In the genomic region with DNA sequence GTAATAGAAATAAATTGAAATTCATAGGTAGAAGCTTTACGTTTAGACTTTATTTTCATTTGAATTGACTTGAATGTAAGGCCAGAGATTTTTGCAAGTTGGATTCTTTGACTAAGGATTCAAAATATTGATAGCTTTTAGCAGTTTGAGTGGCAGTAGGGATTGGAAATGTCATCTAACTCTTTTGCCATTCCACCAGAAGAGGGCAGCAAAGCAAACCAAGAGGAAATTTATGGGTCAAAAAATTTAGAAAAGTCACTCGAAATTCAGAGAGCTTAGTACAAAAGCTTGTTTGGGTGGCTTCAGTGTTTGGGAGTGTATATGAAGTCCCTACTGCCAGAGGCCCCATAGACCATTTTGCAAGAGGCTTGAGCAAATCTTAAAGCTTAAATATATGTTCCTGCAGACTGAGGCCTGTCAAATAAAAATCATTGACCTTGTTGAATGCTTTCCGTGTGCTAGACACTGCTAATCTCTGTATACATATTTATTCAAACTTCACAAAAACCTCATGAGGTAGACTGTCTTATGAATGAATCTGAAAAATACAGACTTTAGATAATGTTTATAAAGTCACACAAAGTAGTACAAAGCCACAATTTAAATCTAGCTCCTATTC, we compare ENCODE assay signal across 9 cellular contexts. TPM values are rescaled to one million over a fixed set of nuclear protein-coding genes. Genes with fewer than 3 reads are reported as not detected.
DNase-seq lines count a peak whose midpoint lies in the region; ATAC-seq, FAIRE-seq and TF ChIP-seq lines count a peak whose summit lies in the region.
"Had no signal": no experiment of that assay in that cellular context is flagged by ENCODE, and none has a peak within 500 bp of the region (broad histone marks: within the 10 kb centered on the region; RNA-seq: fewer than 3 reads in every experiment).

No MANE protein-coding gene starts in this region.

- H3K4me3 ChIP-seq in KMS-11 (IDR thresholded peaks at IDR 0.05; ENCODE audit: insufficient read depth, low read depth, low read length) (no peak overlapping the region), SU-DHL-6 (ENCODE audit: insufficient read depth, low read length, poor library complexity, severe bottlenecking) (no peak overlapping the region), esophagus squamous epithelium (no peak overlapping the region), pancreas (no peak overlapping the region)

- no peaks in the 10 kb centered on the region for H3K9me3 ChIP-seq in SU-DHL-6 (ENCODE audit: insufficient read depth, low read length)
- no peaks in the 10 kb centered on the region for H3K9me3 ChIP-seq in esophagus squamous epithelium
- H3K9me3 ChIP-seq in pancreas: no peaks in the 10 kb centered on the region

- no peak overlapping the region for H3K9ac ChIP-seq in KMS-11
- H3K9ac ChIP-seq in SU-DHL-6 (ENCODE audit: low read length): no peak overlapping the region

- H3K79me2 ChIP-seq in KMS-11 (ENCODE audit: insufficient read depth, low read depth) (no peaks in the 10 kb centered on the region), SU-DHL-6 (ENCODE audit: insufficient read depth, low read length) (no peaks in the 10 kb centered on the region)

- intact Hi-C loops in esophagus squamous epithelium (cut with DNase I): loop anchor here (5.0 to 10.0 kb wide), 2 partner anchors 106 to 283 kb away; no protein-coding TSS in a partner anchor
- intact Hi-C loops in pancreas (cut with DNase I): loop anchor here in 1 of 3 donors (10.0 kb wide), 1 partner anchor 103 kb away; no protein-coding TSS in a partner anchor

- H4K20me1 ChIP-seq in KMS-11 (ENCODE audit: insufficient read depth) (no peaks in the 10 kb centered on the region), SU-DHL-6 (ENCODE audit: low read depth, low read length) (no peaks in the 10 kb centered on the region)

- H3F3A ChIP-seq in SU-DHL-6 (ENCODE audit: insufficient read depth): no peaks in the 10 kb centered on the region

- no peaks in the 10 kb centered on the region for H3K9me3 Mint-ChIP-seq in activated T-cell treated with anti-CD3 and anti-CD28 coated beads, Interleukin-2, amount 50 U/mL, for 4 hours
- H3K9me3 Mint-ChIP-seq in activated T-cell treated with anti-CD3 and anti-CD28 coated beads, Interleukin-2, amount 50 U/mL, for 24 hours: no peaks in the 10 kb centered on the region
- H3K9me3 Mint-ChIP-seq: dendritic cell treated with granulocyte-macrophage colony-stimulating factor and Interleukin-4, amounts not matched to agents 40 ng/mL and 50 ng/mL, for 4 days had no signal

- H3K4me2 ChIP-seq in KMS-11: no peak overlapping the region
- H3K4me2 ChIP-seq in SU-DHL-6 (ENCODE audit: low read depth, low read length, poor library complexity, severe bottlenecking): no peak overlapping the region

- H2AFZ ChIP-seq in KMS-11 (ENCODE audit: low read depth) (no peak overlapping the region), SU-DHL-6 (ENCODE audit: low read depth, low read length, severe bottlenecking) (no peak overlapping the region)

- no peaks in the 10 kb centered on the region for H3K9me2 ChIP-seq in SU-DHL-6 (replicated peaks; ENCODE audit: insufficient read depth, low read length)

- H3K36me3 Mint-ChIP-seq in activated T-cell treated with anti-CD3 and anti-CD28 coated beads, Interleukin-2, amount 50 U/mL, for 4 hours (ENCODE audit: insufficient read depth): no peaks in the 10 kb centered on the region
- H3K36me3 Mint-ChIP-seq in activated T-cell treated with anti-CD3 and anti-CD28 coated beads, Interleukin-2, amount 50 U/mL, for 24 hours (ENCODE audit: low read depth): no peaks in the 10 kb centered on the region

- no peak overlapping the region for H3K27ac ChIP-seq in KMS-11
- no peak overlapping the region for H3K27ac ChIP-seq in SU-DHL-6 (ENCODE audit: low read depth, low read length)
- no peak overlapping the region for H3K27ac ChIP-seq in esophagus squamous epithelium
- H3K27ac ChIP-seq in pancreas: no peak overlapping the region

- H3K27me3 Mint-ChIP-seq in activated T-cell treated with anti-CD3 and anti-CD28 coated beads, Interleukin-2, amount 50 U/mL, for 4 hours (ENCODE audit: low read depth): no peaks in the 10 kb centered on the region
- no peaks in the 10 kb centered on the region for H3K27me3 Mint-ChIP-seq in activated T-cell treated with anti-CD3 and anti-CD28 coated beads, Interleukin-2, amount 50 U/mL, for 24 hours
- H3K27me3 Mint-ChIP-seq: dendritic cell treated with granulocyte-macrophage colony-stimulating factor and Interleukin-4, amounts not matched to agents 40 ng/mL and 50 ng/mL, for 4 days had no signal

- DNase-seq in activated T-cell treated with anti-CD3 and anti-CD28 coated beads, Interleukin-2, amount 50 U/mL, for 4 hours: peak; percentile 10
- DNase-seq in activated T-cell treated with anti-CD3 and anti-CD28 coated beads, Interleukin-2, amount 50 U/mL, for 24 hours: no peak
- no peak for DNase-seq in esophagus squamous epithelium (lab: John Stamatoyannopoulos, UW)
- no peak for DNase-seq in pancreas

- no peak overlapping the region for H3K4me3 Mint-ChIP-seq in activated T-cell treated with anti-CD3 and anti-CD28 coated beads, Interleukin-2, amount 50 U/mL, for 4 hours
- H3K4me3 Mint-ChIP-seq in activated T-cell treated with anti-CD3 and anti-CD28 coated beads, Interleukin-2, amount 50 U/mL, for 24 hours: no peak overlapping the region
- H3K4me3 Mint-ChIP-seq: dendritic cell treated with granulocyte-macrophage colony-stimulating factor and Interleukin-4, amounts not matched to agents 40 ng/mL and 50 ng/mL, for 4 days had no signal

- H3K4me1 ChIP-seq in KMS-11 (ENCODE audit: low read depth, poor library complexity, severe bottlenecking): peaks cover 5% of the 10 kb centered on the region
- H3K4me1 ChIP-seq in esophagus squamous epithelium: no peaks in the 10 kb centered on the region
- peaks cover 14 to 18% (median 15%) of the 10 kb centered on the region in 3 donors for H3K4me1 ChIP-seq in pancreas

- H3K27me3 ChIP-seq in KMS-11 (ENCODE audit: insufficient read depth, low read depth) (no peaks in the 10 kb centered on the region), SU-DHL-6 (ENCODE audit: low read length) (no peaks in the 10 kb centered on the region), esophagus squamous epithelium (no peaks in the 10 kb centered on the region), pancreas (no peaks in the 10 kb centered on the region)

- no peak for ATAC-seq in activated T-cell treated with anti-CD3 and anti-CD28 coated beads, Interleukin-2, amount 50 U/mL, for 4 hours
- ATAC-seq in pancreas (peak in 3 of 4 donors; percentile 45 to 53 (median 50)), HG02763 (IDR thresholded peaks at IDR 0.05; ENCODE audit: unreplicated experiment) (no peak), HG02798 (IDR thresholded peaks at IDR 0.05; ENCODE audit: poor library complexity, unreplicated experiment) (no peak)

- H3K27ac Mint-ChIP-seq in activated T-cell treated with anti-CD3 and anti-CD28 coated beads, Interleukin-2, amount 50 U/mL, for 24 hours: no peak overlapping the region
- H3K27ac Mint-ChIP-seq: dendritic cell treated with granulocyte-macrophage colony-stimulating factor and Interleukin-4, amounts not matched to agents 40 ng/mL and 50 ng/mL, for 4 days had no signal

- no peaks in the 10 kb centered on the region for H3K36me3 ChIP-seq in KMS-11 (ENCODE audit: insufficient read depth)
- no peaks in the 10 kb centered on the region for H3K36me3 ChIP-seq in SU-DHL-6 (ENCODE audit: low read length)
- H3K36me3 ChIP-seq in esophagus squamous epithelium: peaks cover 0 to 54% (median 0%) of the 10 kb centered on the region in 3 donors
- H3K36me3 ChIP-seq in pancreas: peaks cover 0 to 4% (median 0%) of the 10 kb centered on the region in 3 donors

- 20 to 33% methylated on average over 3 of the region's 3 CpGs for WGBS in esophagus squamous epithelium, 2 donors
- 12 to 16% methylated on average over 3 of the region's 3 CpGs for WGBS in pancreas, 2 donors

- no peak for TF ChIP-seq POLR2A in esophagus squamous epithelium (IDR thresholded peaks at IDR 0.05)

- FAIRE-seq in pancreas (lab: Jason Lieb, UNC): peak; percentile 54

- peak; percentile 85 for TF ChIP-seq CTCF in KMS-11 (conservative IDR thresholded peaks at IDR 0.05; ENCODE audit: low read depth, low read length)
- TF ChIP-seq CTCF in SU-DHL-6 (IDR thresholded peaks at IDR 0.05; ENCODE audit: insufficient read depth, low read length, poor library complexity, severe bottlenecking): peak; percentile 90
- TF ChIP-seq CTCF in esophagus squamous epithelium (IDR thresholded peaks at IDR 0.05): peak; percentile 47 to 75 (median 60)
- TF ChIP-seq CTCF in pancreas (IDR thresholded peaks at IDR 0.05): peak; percentile 37 to 57 (median 44)

- H3K4me1 Mint-ChIP-seq in activated T-cell treated with anti-CD3 and anti-CD28 coated beads, Interleukin-2, amount 50 U/mL, for 4 hours (ENCODE audit: low read depth): no peaks in the 10 kb centered on the region
- H3K4me1 Mint-ChIP-seq in activated T-cell treated with anti-CD3 and anti-CD28 coated beads, Interleukin-2, amount 50 U/mL, for 24 hours (ENCODE audit: low read depth): no peaks in the 10 kb centered on the region

RNA-seq across cellular contexts. Expression of a gene that starts 44.6 kb away (rescaled TPM):
- total RNA-seq in activated T-cell treated with anti-CD3 and anti-CD28 coated beads, Interleukin-2, amount 50 U/mL, for 4 hours: 10 to 100 TPM; 17.0 to 20.7 (median 17.4) TPM
- total RNA-seq in esophagus squamous epithelium (10 to 100 TPM; 10.8 to 22.9 (median 14.1) TPM), pancreas (10 to 100 TPM in 2 of 6 donors, 1 to 10 TPM in 4; 7.6 to 14.3 (median 9.0) TPM)
- 1 to 10 TPM; 5.0 to 9.7 TPM for polyA plus RNA-seq in pancreas

Comparison
In these comparisons a context has a peak if more than half of its experiments do, and no peak if none do; other contexts are left out.
1. ATAC-seq: peak in pancreas (3 of 4); none in activated T-cell treated with anti-CD3 and anti-CD28 coated beads, Interleukin-2, amount 50 U/mL, for 4 hours (0 of 2), HG02763 (single experiment) and HG02798 (single experiment).
2. Peak in every context shown above with its lines, with median percentiles within 50 percentile points of each other: CTCF ChIP-seq.